In genomic region chr17:15261063-15261817, GRCh38 we compare ENCODE assay signal across 1 cellular context.
A peak's percentile ranks its signal among the peaks of the same experiment; 100 is the strongest.
TF ChIP-seq lines count a peak whose summit lies in the region.

No MANE protein-coding gene starts in this region.

TF ChIP-seq in HepG2, 621 proteins besides CTCF, POLR2A, EP300 and RAD21 (continued from another document and continues in another):
- TF ChIP-seq, protein P1, sequence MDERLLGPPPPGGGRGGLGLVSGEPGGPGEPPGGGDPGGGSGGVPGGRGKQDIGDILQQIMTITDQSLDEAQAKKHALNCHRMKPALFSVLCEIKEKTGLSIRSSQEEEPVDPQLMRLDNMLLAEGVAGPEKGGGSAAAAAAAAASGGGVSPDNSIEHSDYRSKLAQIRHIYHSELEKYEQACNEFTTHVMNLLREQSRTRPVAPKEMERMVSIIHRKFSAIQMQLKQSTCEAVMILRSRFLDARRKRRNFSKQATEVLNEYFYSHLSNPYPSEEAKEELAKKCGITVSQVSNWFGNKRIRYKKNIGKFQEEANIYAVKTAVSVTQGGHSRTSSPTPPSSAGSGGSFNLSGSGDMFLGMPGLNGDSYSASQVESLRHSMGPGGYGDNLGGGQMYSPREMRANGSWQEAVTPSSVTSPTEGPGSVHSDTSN (CRISPR knock-in tag; IDR thresholded peaks at IDR 0.05) = no peak
- no peak for TF ChIP-seq NFE2L1 (CRISPR knock-in tag; IDR thresholded peaks at IDR 0.05; ENCODE audit: borderline replicate concordance)
- TF ChIP-seq, protein P2, sequence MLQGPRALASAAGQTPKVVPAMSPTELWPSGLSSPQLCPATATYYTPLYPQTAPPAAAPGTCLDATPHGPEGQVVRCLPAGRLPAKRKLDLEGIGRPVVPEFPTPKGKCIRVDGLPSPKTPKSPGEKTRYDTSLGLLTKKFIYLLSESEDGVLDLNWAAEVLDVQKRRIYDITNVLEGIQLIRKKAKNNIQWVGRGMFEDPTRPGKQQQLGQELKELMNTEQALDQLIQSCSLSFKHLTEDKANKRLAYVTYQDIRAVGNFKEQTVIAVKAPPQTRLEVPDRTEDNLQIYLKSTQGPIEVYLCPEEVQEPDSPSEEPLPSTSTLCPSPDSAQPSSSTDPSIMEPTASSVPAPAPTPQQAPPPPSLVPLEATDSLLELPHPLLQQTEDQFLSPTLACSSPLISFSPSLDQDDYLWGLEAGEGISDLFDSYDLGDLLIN (CRISPR knock-in tag; IDR thresholded peaks at IDR 0.05; ENCODE audit: borderline replicate concordance) = no peak
- no peak for TF ChIP-seq SIN3A (IDR thresholded peaks at IDR 0.05; ENCODE audit: borderline replicate concordance, low read depth, low read length)
- TF ChIP-seq BRCA1 (CRISPR knock-in tag; IDR thresholded peaks at IDR 0.05) = no peak
- no peak for TF ChIP-seq ZNF558 (CRISPR knock-in tag; IDR thresholded peaks at IDR 0.05; ENCODE audit: borderline replicate concordance)
- TF ChIP-seq, protein P3, sequence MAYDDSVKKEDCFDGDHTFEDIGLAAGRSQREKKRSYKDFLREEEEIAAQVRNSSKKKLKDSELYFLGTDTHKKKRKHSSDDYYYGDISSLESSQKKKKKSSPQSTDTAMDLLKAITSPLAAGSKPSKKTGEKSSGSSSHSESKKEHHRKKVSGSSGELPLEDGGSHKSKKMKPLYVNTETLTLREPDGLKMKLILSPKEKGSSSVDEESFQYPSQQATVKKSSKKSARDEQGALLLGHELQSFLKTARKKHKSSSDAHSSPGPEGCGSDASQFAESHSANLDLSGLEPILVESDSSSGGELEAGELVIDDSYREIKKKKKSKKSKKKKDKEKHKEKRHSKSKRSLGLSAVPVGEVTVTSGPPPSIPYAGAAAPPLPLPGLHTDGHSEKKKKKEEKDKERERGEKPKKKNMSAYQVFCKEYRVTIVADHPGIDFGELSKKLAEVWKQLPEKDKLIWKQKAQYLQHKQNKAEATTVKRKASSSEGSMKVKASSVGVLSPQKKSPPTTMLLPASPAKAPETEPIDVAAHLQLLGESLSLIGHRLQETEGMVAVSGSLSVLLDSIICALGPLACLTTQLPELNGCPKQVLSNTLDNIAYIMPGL (CRISPR knock-in tag; IDR thresholded peaks at IDR 0.05; ENCODE audit: borderline replicate concordance in 1 of 2, low read depth in 1 of 2) = peak in 1 of 2 experiments; percentile 27; a peak in 1 of 4 replicates
- peak; percentile 47 for TF ChIP-seq UBTF (CRISPR knock-in tag; IDR thresholded peaks at IDR 0.05)
- TF ChIP-seq NR2F6 (IDR thresholded peaks at IDR 0.05) = no peak
- TF ChIP-seq NR2F6 (CRISPR knock-in tag; IDR thresholded peaks at IDR 0.05) = 0 out of 2 replicates have a peak, but pooled peaks have one; percentile 22
- no peak for TF ChIP-seq CBX1 (IDR thresholded peaks at IDR 0.05; ENCODE audit: low read depth)
- no peak for TF ChIP-seq ZNF704 (CRISPR knock-in tag; IDR thresholded peaks at IDR 0.05; ENCODE audit: borderline replicate concordance)
- no peak for TF ChIP-seq NCOR1 (IDR thresholded peaks at IDR 0.05; ENCODE audit: borderline replicate concordance, low read length)
- no peak for TF ChIP-seq RCOR2 (CRISPR knock-in tag; IDR thresholded peaks at IDR 0.05)
- no peak for TF ChIP-seq STAT6 (CRISPR knock-in tag; IDR thresholded peaks at IDR 0.05; ENCODE audit: borderline replicate concordance)
- TF ChIP-seq TMF1 (CRISPR knock-in tag; IDR thresholded peaks at IDR 0.05; ENCODE audit: low read depth) = no peak
- no peak for TF ChIP-seq NR1H2 (CRISPR knock-in tag; IDR thresholded peaks at IDR 0.05; ENCODE audit: borderline replicate concordance, low read depth)
- TF ChIP-seq ZSCAN25 (CRISPR knock-in tag; IDR thresholded peaks at IDR 0.05) = peak; percentile 9; the same call in 1 of the 2 replicates
- TF ChIP-seq RFX1 (IDR thresholded peaks at IDR 0.05) = no peak
- TF ChIP-seq AFF4 (CRISPR knock-in tag; IDR thresholded peaks at IDR 0.05) = no peak
- no peak for TF ChIP-seq PRPF4 (IDR thresholded peaks at IDR 0.05; ENCODE audit: low read depth, low read length, poor library complexity, severe bottlenecking)
- TF ChIP-seq ZNF407 (CRISPR knock-in tag; IDR thresholded peaks at IDR 0.05; ENCODE audit: not compliant biosample characterization) = no peak
- no peak for TF ChIP-seq PCBP1 (IDR thresholded peaks at IDR 0.05; ENCODE audit: borderline replicate concordance, low read depth, low read length)
- no peak for TF ChIP-seq GATA4 (IDR thresholded peaks at IDR 0.05; ENCODE audit: borderline replicate concordance, low read depth)
- TF ChIP-seq SUZ12 (IDR thresholded peaks at IDR 0.05; ENCODE audit: low read depth, low read length) = no peak
- TF ChIP-seq GLI4 (CRISPR knock-in tag; IDR thresholded peaks at IDR 0.05; ENCODE audit: borderline replicate concordance) = no peak
- no peak for TF ChIP-seq ATF1 (CRISPR knock-in tag; IDR thresholded peaks at IDR 0.05)
- TF ChIP-seq CREM (IDR thresholded peaks at IDR 0.05) = no peak
- TF ChIP-seq CREM (CRISPR knock-in tag; IDR thresholded peaks at IDR 0.05) = no peak
- TF ChIP-seq, protein P4, sequence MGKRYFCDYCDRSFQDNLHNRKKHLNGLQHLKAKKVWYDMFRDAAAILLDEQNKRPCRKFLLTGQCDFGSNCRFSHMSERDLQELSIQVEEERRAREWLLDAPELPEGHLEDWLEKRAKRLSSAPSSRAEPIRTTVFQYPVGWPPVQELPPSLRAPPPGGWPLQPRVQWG (CRISPR knock-in tag; IDR thresholded peaks at IDR 0.05; ENCODE audit: borderline replicate concordance, low read depth) = no peak
- TF ChIP-seq PHF8 (CRISPR knock-in tag; IDR thresholded peaks at IDR 0.05) = no peak
- no peak for TF ChIP-seq ZNF282 (IDR thresholded peaks at IDR 0.05; ENCODE audit: partially characterized antibody)
- no peak for TF ChIP-seq HMG20A (CRISPR knock-in tag; IDR thresholded peaks at IDR 0.05; ENCODE audit: borderline replicate concordance)
- no peak for TF ChIP-seq ZNF589 (CRISPR knock-in tag; conservative IDR thresholded peaks at IDR 0.05)
